ENCODE assay signal across 15 cellular contexts in the genomic region with DNA sequence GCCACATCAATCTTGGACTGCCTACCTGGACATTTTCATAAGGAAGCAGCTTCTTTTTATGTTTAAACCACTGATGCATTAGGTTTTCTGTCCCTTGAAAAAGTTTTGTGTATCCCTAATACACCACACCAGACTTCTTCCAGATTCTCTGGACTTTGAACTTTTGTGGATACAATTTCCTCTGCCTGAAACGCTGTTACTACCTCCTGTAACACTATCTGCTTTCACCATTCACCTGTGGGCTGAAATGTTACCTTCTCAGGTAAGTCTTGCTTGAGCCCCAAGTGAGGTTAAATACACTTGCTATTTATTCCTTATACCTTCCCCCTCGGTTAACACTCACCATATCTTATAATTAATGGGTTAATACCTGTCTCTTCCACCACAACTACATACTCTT. TPM values are rescaled to one million over a fixed set of nuclear protein-coding genes. Genes with fewer than 3 reads are reported as not detected.
A peak's percentile ranks its signal among the peaks of the same experiment; 100 is the strongest.
DNase-seq lines count a peak whose midpoint lies in the region; ATAC-seq and TF ChIP-seq lines count a peak whose summit lies in the region.
"Had no signal": no experiment of that assay in that cellular context is flagged by ENCODE, and none has a peak within 500 bp of the region (broad histone marks: within the 10 kb centered on the region; RNA-seq: fewer than 3 reads in every experiment).

No MANE protein-coding gene starts in this region.

- H3K79me2 ChIP-seq in DND-41 (ENCODE audit: insufficient read depth, low read length), result peaks cover 89% of the 10 kb centered on the region
- H3K79me2 ChIP-seq in neural progenitor cell (ENCODE audit: low read depth), result peaks cover 53% of the 10 kb centered on the region

- H3K9me3 Mint-ChIP-seq in natural killer cell treated with Interleukin-12 subunit alpha and Interleukin-12 subunit beta and Interleukin-15 and Interleukin-18, amount 100 ng/mL, for 72 hours, result no peaks in the 10 kb centered on the region
- H3K9me3 Mint-ChIP-seq in neural progenitor cell, result no peaks in the 10 kb centered on the region
- H3K9me3 Mint-ChIP-seq: memory B cell had no signal

- H2AFZ ChIP-seq in DND-41 (ENCODE audit: low read depth, low read length) (no peak overlapping the region), neural progenitor cell (replicated peaks) (no peak overlapping the region)

- no peaks in the 10 kb centered on the region for H3K27me3 Mint-ChIP-seq in natural killer cell treated with Interleukin-12 subunit alpha and Interleukin-12 subunit beta and Interleukin-15 and Interleukin-18, amount 100 ng/mL, for 72 hours
- H3K27me3 Mint-ChIP-seq in neural progenitor cell (ENCODE audit: insufficient read depth, low read depth), result peaks cover 2% of the 10 kb centered on the region
- H3K27me3 Mint-ChIP-seq: activated CD8-positive, alpha-beta memory T cell treated with anti-CD3 and anti-CD28 coated beads, Interleukin-2, amount 10 ng/mL, durations not matched to agents 7 days and 5 days; memory B cell had no signal

- no peak overlapping the region for H3K9ac ChIP-seq in DND-41 (ENCODE audit: low read depth, low read length)
- H3K9ac ChIP-seq in duodenal mucosa (ENCODE audit: low read depth in 1 of 2, low read length in 2 of 2), result peak overlapping the region; percentile 3 to 90
- no peak overlapping the region for H3K9ac ChIP-seq in neural progenitor cell

- TF ChIP-seq CTCF in 22Rv1 (IDR thresholded peaks at IDR 0.05), result no peak
- TF ChIP-seq CTCF in DND-41 (IDR thresholded peaks at IDR 0.05; ENCODE audit: borderline replicate concordance, extremely low read depth, low read length, poor library complexity, severe bottlenecking), result no peak
- TF ChIP-seq CTCF in neural progenitor cell (IDR thresholded peaks at IDR 0.05), result no peak

- no peak overlapping the region for H3K27ac Mint-ChIP-seq in natural killer cell treated with Interleukin-12 subunit alpha and Interleukin-12 subunit beta and Interleukin-15 and Interleukin-18, amount 100 ng/mL, for 72 hours
- no peak overlapping the region for H3K27ac Mint-ChIP-seq in neural progenitor cell
- H3K27ac Mint-ChIP-seq: activated CD8-positive, alpha-beta memory T cell treated with anti-CD3 and anti-CD28 coated beads, Interleukin-2, amount 10 ng/mL, durations not matched to agents 7 days and 5 days; memory B cell had no signal

- no peak for ATAC-seq in DND-41 (ENCODE audit: insufficient read depth, low read depth)
- no peak for ATAC-seq in natural killer cell treated with Interleukin-12 subunit alpha and Interleukin-12 subunit beta and Interleukin-15 and Interleukin-18, amount 100 ng/mL, for 72 hours
- ATAC-seq in HG03432 (IDR thresholded peaks at IDR 0.05; ENCODE audit: unreplicated experiment), result no peak
- no peak for ATAC-seq in HG03354 (IDR thresholded peaks at IDR 0.05; ENCODE audit: poor library complexity, severe bottlenecking, unreplicated experiment)
- ATAC-seq: activated CD8-positive, alpha-beta memory T cell treated with anti-CD3 and anti-CD28 coated beads, Interleukin-2, amount 10 ng/mL, durations not matched to agents 7 days and 5 days had no signal

- H3F3A ChIP-seq in neural progenitor cell (ENCODE audit: low read depth), result peaks cover 10% of the 10 kb centered on the region

- H3K4me1 ChIP-seq in DND-41 (ENCODE audit: insufficient read depth, low read length) (peaks cover 43% of the 10 kb centered on the region), duodenal mucosa (ENCODE audit: control insufficient read depth in 1 of 2, insufficient read depth in 2 of 2, low read length in 2 of 2) (peaks cover 63 to 64% of the 10 kb centered on the region in 2 donors), neural progenitor cell (peaks cover 8% of the 10 kb centered on the region)

- H3K4me2 ChIP-seq in DND-41 (ENCODE audit: insufficient read depth, low read length), result peak overlapping the region; percentile 94
- H3K4me2 ChIP-seq in neural progenitor cell, result no peak overlapping the region

- peaks cover 55 to 66% of the 10 kb centered on the region in 2 donors for H3K4me1 Mint-ChIP-seq in natural killer cell treated with Interleukin-12 subunit alpha and Interleukin-12 subunit beta and Interleukin-15 and Interleukin-18, amount 100 ng/mL, for 72 hours (ENCODE audit: low read depth in 2 of 2)
- H3K4me1 Mint-ChIP-seq in neural progenitor cell, result peaks cover 15% of the 10 kb centered on the region

- H3K36me3 Mint-ChIP-seq in natural killer cell treated with Interleukin-12 subunit alpha and Interleukin-12 subunit beta and Interleukin-15 and Interleukin-18, amount 100 ng/mL, for 72 hours, result peaks cover 4% of the 10 kb centered on the region
- H3K36me3 Mint-ChIP-seq in neural progenitor cell, result no peaks in the 10 kb centered on the region

- H3K36me3 ChIP-seq in DND-41 (ENCODE audit: insufficient read depth, low read length), result peaks cover 30% of the 10 kb centered on the region
- peaks cover 0 to 6% of the 10 kb centered on the region in 2 donors for H3K36me3 ChIP-seq in duodenal mucosa (ENCODE audit: control insufficient read depth in 1 of 2, insufficient read depth in 2 of 2, low read length in 2 of 2)
- H3K36me3 ChIP-seq in neural progenitor cell, result no peaks in the 10 kb centered on the region
- H3K36me3 ChIP-seq: thoracic aorta had no signal

- H4K20me1 ChIP-seq in DND-41 (ENCODE audit: insufficient read depth, low read length), result peaks cover 43% of the 10 kb centered on the region
- H4K20me1 ChIP-seq in neural progenitor cell (ENCODE audit: low read depth), result peaks cover 12% of the 10 kb centered on the region

- H3K27me3 ChIP-seq in DND-41 (ENCODE audit: insufficient read depth, low read length, poor library complexity) (no peaks in the 10 kb centered on the region), duodenal mucosa (ENCODE audit: control insufficient read depth in 1 of 2, insufficient read depth in 2 of 2, low read length in 2 of 2) (no peaks in the 10 kb centered on the region), neural progenitor cell (no peaks in the 10 kb centered on the region)

- H3K27ac ChIP-seq in 22Rv1, result 0 out of 2 replicates have a peak overlapping the region, but pooled peaks have one; percentile 18
- no peak overlapping the region for H3K27ac ChIP-seq in DND-41 (ENCODE audit: low read length)
- H3K27ac ChIP-seq in duodenal mucosa (ENCODE audit: low read depth, low read length), result peak overlapping the region; percentile 45
- no peak overlapping the region for H3K27ac ChIP-seq in neural progenitor cell
- H3K27ac ChIP-seq: thoracic aorta had no signal

- DNase-seq in DND-41 (no peak), NCI-H1105 treated with DMSO at 0.1 percent for 48 hours (lab: John Stamatoyannopoulos, UW) (no peak), neural progenitor cell (ENCODE audit: low spot score) (no peak)
- no peak for DNase-seq in natural killer cell treated with Interleukin-12 subunit alpha and Interleukin-12 subunit beta and Interleukin-15 and Interleukin-18, amount 100 ng/mL, for 72 hours (ENCODE audit: low spot score)
- DNase-seq: activated CD4-positive, alpha-beta T cell treated with anti-CD3 and anti-CD28 coated beads for 4 hours; activated CD8-positive, alpha-beta memory T cell treated with anti-CD3 and anti-CD28 coated beads, Interleukin-2, amount 10 ng/mL, durations not matched to agents 7 days and 5 days; KG1; NCI-H2029 treated with DMSO at 0.1 percent for 48 hours; NCI-H510A had no signal

- peak overlapping the region; percentile 0 for H3K4me3 Mint-ChIP-seq in natural killer cell treated with Interleukin-12 subunit alpha and Interleukin-12 subunit beta and Interleukin-15 and Interleukin-18, amount 100 ng/mL, for 72 hours
- H3K4me3 Mint-ChIP-seq in neural progenitor cell, result no peak overlapping the region
- H3K4me3 Mint-ChIP-seq: activated CD8-positive, alpha-beta memory T cell treated with anti-CD3 and anti-CD28 coated beads, Interleukin-2, amount 10 ng/mL, durations not matched to agents 7 days and 5 days; memory B cell had no signal

- no peaks in the 10 kb centered on the region for H3K9me3 ChIP-seq in DND-41 (ENCODE audit: insufficient read depth, low read length, severe bottlenecking)
- no peaks in the 10 kb centered on the region for H3K9me3 ChIP-seq in duodenal mucosa (ENCODE audit: control insufficient read depth in 1 of 2, low read length in 2 of 2)
- no peaks in the 10 kb centered on the region for H3K9me3 ChIP-seq in neural progenitor cell (ENCODE audit: low read depth)
- H3K9me3 ChIP-seq: thoracic aorta had no signal

- no peak overlapping the region for H3K4me3 ChIP-seq in DND-41 (ENCODE audit: low read depth in 1 of 2, low read length in 2 of 2)
- peak overlapping the region; percentile 29 to 97 for H3K4me3 ChIP-seq in duodenal mucosa (ENCODE audit: low read depth in 1 of 2, low read length in 2 of 2)
- H3K4me3 ChIP-seq in neural progenitor cell, result no peak overlapping the region
- H3K4me3 ChIP-seq: thoracic aorta had no signal

RNA-seq across cellular contexts. Expression of gene ZZEF1, which starts 2.7 kb away (rescaled TPM):
- 10 to 100 TPM; 65.0 to 96.3 TPM for total RNA-seq in natural killer cell treated with Interleukin-12 subunit alpha and Interleukin-12 subunit beta and Interleukin-15 and Interleukin-18, amount 100 ng/mL, for 72 hours
- 10.8 and 17.3 TPM in 2 replicates for total RNA-seq in neural progenitor cell (ENCODE audit: low replicate concordance)

RNA-seq across cellular contexts. Expression of gene CYB5D2, which starts 2.9 kb away (rescaled TPM):
- total RNA-seq in natural killer cell treated with Interleukin-12 subunit alpha and Interleukin-12 subunit beta and Interleukin-15 and Interleukin-18, amount 100 ng/mL, for 72 hours, result 10 to 100 TPM in 1 of 2 donors, 1 to 10 TPM in 1; 7.2 to 13.2 TPM
- 7.4 and 22.5 TPM in 2 replicates for total RNA-seq in neural progenitor cell (ENCODE audit: low replicate concordance)

Comparison
In these comparisons a context has a peak if more than half of its experiments do, and no peak if none do; other contexts are left out.
1. H3K27ac ChIP-seq: peak in 22Rv1 (single experiment) and duodenal mucosa (single experiment); none in DND-41 (single experiment) and neural progenitor cell (single experiment).
2. H3K4me3 ChIP-seq: peak in duodenal mucosa (2 of 2); none in DND-41 (0 of 2) and neural progenitor cell (single experiment).
3. H3K9ac ChIP-seq: peak in duodenal mucosa (2 of 2); none in DND-41 (single experiment) and neural progenitor cell (single experiment).